In genomic region chr20:49100934-49101333, GRCh38 we compare ENCODE assay signal across 1 cellular context.
TF ChIP-seq lines count a peak whose summit lies in the region.

No MANE protein-coding gene starts in this region.

TF ChIP-seq in GM12878, 131 proteins besides CTCF, POLR2A, EP300 and RAD21 (continued from another document):
- TF ChIP-seq POU2F2 (IDR thresholded peaks at IDR 0.05; ENCODE audit: borderline replicate concordance, low read depth, low read length) (no peak), EGR1 (IDR thresholded peaks at IDR 0.05; ENCODE audit: borderline replicate concordance in 1 of 2, low read depth in 2 of 2, low read length in 2 of 2) (no peak)
